ENCODE assay signal across 1 cellular context in genomic region chr19:15331419-15332310, GRCh38.
TF ChIP-seq lines count a peak whose summit lies in the region.

No MANE protein-coding gene starts in this region.

TF ChIP-seq in WTC11, 78 proteins besides CTCF, POLR2A, EP300 and RAD21 (continued from another document):
- TF ChIP-seq HMGXB4 (CRISPR knock-in tag; IDR thresholded peaks at IDR 0.05), result 0 out of 2 replicates have a peak, but pooled peaks have one; percentile 41
- TF ChIP-seq, protein P1, sequence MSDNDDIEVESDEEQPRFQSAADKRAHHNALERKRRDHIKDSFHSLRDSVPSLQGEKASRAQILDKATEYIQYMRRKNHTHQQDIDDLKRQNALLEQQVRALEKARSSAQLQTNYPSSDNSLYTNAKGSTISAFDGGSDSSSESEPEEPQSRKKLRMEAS (CRISPR knock-in tag; IDR thresholded peaks at IDR 0.05), result peak; percentile 25; the same call in 1 of the 2 replicates
